ENCODE assay signal across 8 cellular contexts in the genomic region with DNA sequence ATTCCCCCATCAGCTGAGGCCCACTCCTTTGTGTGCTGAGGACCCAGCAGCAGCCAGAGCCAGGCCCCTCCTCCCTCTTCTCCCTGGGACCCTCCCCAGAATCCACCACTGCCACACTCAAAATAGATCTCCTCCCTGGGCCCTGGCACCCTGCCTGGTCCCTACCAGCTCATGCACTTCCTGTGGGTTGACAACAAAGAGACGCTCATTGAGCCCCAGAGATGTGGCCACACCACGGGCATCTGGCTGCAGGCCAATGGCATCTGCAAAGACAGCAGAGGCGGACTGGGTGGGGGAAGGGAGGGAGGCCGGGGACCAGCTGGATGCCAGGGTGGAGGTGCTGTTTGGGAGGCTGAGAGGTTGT. TPM values are rescaled to one million over a fixed set of nuclear protein-coding genes. Genes with fewer than 3 reads are reported as not detected.
A peak's percentile ranks its signal among the peaks of the same experiment; 100 is the strongest.
DNase-seq lines count a peak whose midpoint lies in the region; ATAC-seq and TF ChIP-seq lines count a peak whose summit lies in the region.

No MANE protein-coding gene starts in this region.

- no peaks in the 10 kb centered on the region for H3K9me3 ChIP-seq in spleen

- no peak for TF ChIP-seq POLR2A in spleen (IDR thresholded peaks at IDR 0.05)

- H3K27me3 ChIP-seq in spleen (replicated peaks in 1 of 7): no peaks in the 10 kb centered on the region

- H3K4me3 ChIP-seq in spleen: no peak overlapping the region

- WGBS in spleen, 5 donors: 0 to 11% (median 2%) methylated on average over 3 to 4 of the region's 4 CpGs

- ATAC-seq in HG02588 (IDR thresholded peaks at IDR 0.05; ENCODE audit: unreplicated experiment): no peak

- peaks cover 6% of the 10 kb centered on the region for H3K27me3 Mint-ChIP-seq in T-helper 2 cell treated with Interferon-gamma antibody and Interleukin-4, amounts not matched to agents 5 μg/mL and 100 μg/mL, for 36 hours (ENCODE audit: low read depth)
- H3K27me3 Mint-ChIP-seq in glutamatergic neuron (ENCODE audit: unreplicated experiment): peaks cover 19% of the 10 kb centered on the region

- DNase-seq in T-helper 2 cell: peak; percentile 21 to 81 (median 62)
- DNase-seq in T-helper 2 cell treated with Interferon-gamma antibody and Interleukin-4, amounts not matched to agents 5 μg/mL and 100 μg/mL, for 36 hours (ENCODE audit: low spot score): no peak
- DNase-seq in NCI-H510A treated with DMSO at 0.1 percent for 48 hours (lab: John Stamatoyannopoulos, UW): peak; percentile 90
- peak; percentile 69 for DNase-seq in activated CD8-positive, alpha-beta memory T cell treated with anti-CD3 and anti-CD28 coated beads, Interleukin-2, amount 50 U/mL, for 48 hours
- no peak for DNase-seq in glutamatergic neuron
- DNase-seq in spleen: peak; percentile 92
- DNase-seq in NCI-H82 treated with DMSO at 0.1 percent for 48 hours (lab: John Stamatoyannopoulos, UW; ENCODE audit: unreplicated experiment): no peak

- no peak overlapping the region for H3K4me3 Mint-ChIP-seq in T-helper 2 cell treated with Interferon-gamma antibody and Interleukin-4, amounts not matched to agents 5 μg/mL and 100 μg/mL, for 36 hours
- H3K4me3 Mint-ChIP-seq in glutamatergic neuron (ENCODE audit: unreplicated experiment): no peak overlapping the region

- TF ChIP-seq CTCF in glutamatergic neuron (IDR thresholded peaks at IDR 0.05; ENCODE audit: partially characterized antibody, unreplicated experiment) (no peak), spleen (IDR thresholded peaks at IDR 0.05 in 8 of 11, conservative IDR thresholded peaks at IDR 0.05 in 3 of 11) (no peak)

- intact Hi-C loops in spleen (cut with DNase I; ENCODE audit: low total_unique reads): no loop called here

- H3K36me3 ChIP-seq in spleen: peaks cover 0 to 27% (median under 1%) of the 10 kb centered on the region in 6 donors

- H3K9me3 Mint-ChIP-seq in T-helper 2 cell treated with Interferon-gamma antibody and Interleukin-4, amounts not matched to agents 5 μg/mL and 100 μg/mL, for 36 hours: no peaks in the 10 kb centered on the region
- H3K9me3 Mint-ChIP-seq in glutamatergic neuron (ENCODE audit: unreplicated experiment): peaks cover 20% of the 10 kb centered on the region

- H3K27ac Mint-ChIP-seq in T-helper 2 cell treated with Interferon-gamma antibody and Interleukin-4, amounts not matched to agents 5 μg/mL and 100 μg/mL, for 36 hours: no peak overlapping the region
- peak overlapping the region; percentile 28 for H3K27ac Mint-ChIP-seq in glutamatergic neuron (ENCODE audit: unreplicated experiment)

- no peaks in the 10 kb centered on the region for H3K36me3 Mint-ChIP-seq in T-helper 2 cell treated with Interferon-gamma antibody and Interleukin-4, amounts not matched to agents 5 μg/mL and 100 μg/mL, for 36 hours (ENCODE audit: low read depth)
- H3K36me3 Mint-ChIP-seq in glutamatergic neuron (ENCODE audit: unreplicated experiment): no peaks in the 10 kb centered on the region

- peaks cover 25 to 70% (median 52%) of the 10 kb centered on the region in 6 donors for H3K4me1 ChIP-seq in spleen

- H3K4me1 Mint-ChIP-seq in T-helper 2 cell treated with Interferon-gamma antibody and Interleukin-4, amounts not matched to agents 5 μg/mL and 100 μg/mL, for 36 hours (ENCODE audit: low read depth): peaks cover 5% of the 10 kb centered on the region
- H3K4me1 Mint-ChIP-seq in glutamatergic neuron (ENCODE audit: low read depth, unreplicated experiment): peaks cover 16% of the 10 kb centered on the region

- peak overlapping the region in 7 of 8 donors; percentile 10 to 78 (median 45) for H3K27ac ChIP-seq in spleen

RNA-seq across cellular contexts. Expression of a gene that starts 16.0 kb away (rescaled TPM):
- total RNA-seq in glutamatergic neuron (ENCODE audit: unreplicated experiment) (not detected), spleen (under 1 TPM in 3 of 7 donors, not detected in 4; 0.32 to 0.92 (median 0.70) TPM)
- polyA plus RNA-seq in spleen: under 1 TPM; 0.05 to 0.16 (median 0.13) TPM

RNA-seq across cellular contexts. Expression of a gene that starts 17.4 kb away (rescaled TPM):
- total RNA-seq in glutamatergic neuron (ENCODE audit: unreplicated experiment): 0.81 TPM
- total RNA-seq in spleen: 10 to 100 TPM; 50.6 to 84.3 (median 57.8) TPM
- 100 to 1,000 TPM in 1 of 3 donors, 10 to 100 TPM in 2; 21.4 to 116 (median 64.3) TPM for polyA plus RNA-seq in spleen

RNA-seq across cellular contexts. Expression of a gene that starts 31.7 kb away (rescaled TPM):
- 15.7 TPM for total RNA-seq in glutamatergic neuron (ENCODE audit: unreplicated experiment)
- 10 to 100 TPM; 20.2 to 66.4 (median 42.3) TPM for total RNA-seq in spleen
- 10 to 100 TPM in 1 of 3 donors, 1 to 10 TPM in 2; 8.4 to 24.1 (median 9.5) TPM for polyA plus RNA-seq in spleen

RNA-seq across cellular contexts. Expression of a gene that starts 35.5 kb away (rescaled TPM):
- total RNA-seq in glutamatergic neuron (ENCODE audit: unreplicated experiment) (29.5 TPM), spleen (10 to 100 TPM; 15.8 to 35.5 (median 27.1) TPM)
- polyA plus RNA-seq in spleen: 10 to 100 TPM; 12.2 to 15.2 (median 14.4) TPM

Comparison
In these comparisons a context has a peak if more than half of its experiments do, and no peak if none do; other contexts are left out.
1. DNase-seq: peak in T-helper 2 cell (5 of 5), NCI-H510A treated with DMSO at 0.1 percent for 48 hours (single experiment), activated CD8-positive, alpha-beta memory T cell treated with anti-CD3 and anti-CD28 coated beads, Interleukin-2, amount 50 U/mL, for 48 hours (single experiment) and spleen (single experiment); none in T-helper 2 cell treated with Interferon-gamma antibody and Interleukin-4, amounts not matched to agents 5 μg/mL and 100 μg/mL, for 36 hours (single experiment), glutamatergic neuron (single experiment) and NCI-H82 treated with DMSO at 0.1 percent for 48 hours (single experiment).
2. RNA of a gene that starts 17.4 kb away (total RNA-seq): 50.6 to 84.3 TPM in spleen; 0.81 TPM in glutamatergic neuron (single experiment); every median in the first group is over 10 times any median in the second.